ENCODE assay signal across 12 cellular contexts in genomic region chr19:42832023-42832680, GRCh38. TPM values are rescaled to one million over a fixed set of nuclear protein-coding genes. Genes with fewer than 3 reads are reported as not detected.
"Had no signal": no experiment of that assay in that cellular context is flagged by ENCODE, and none has a peak within 500 bp of the region (broad histone marks: within the 10 kb centered on the region; RNA-seq: fewer than 3 reads in every experiment).

No MANE protein-coding gene starts in this region.

RNA-seq across cellular contexts. Expression of gene PSG1, which starts 47.4 kb away (rescaled TPM):
- total RNA-seq: activated CD4-positive, alpha-beta memory T cell treated with anti-CD3 and anti-CD28 coated beads, Interleukin-2, amount 10 ng/mL, durations not matched to agents 7 days and 5 days; activated CD4-positive, alpha-beta T cell treated with anti-CD3 and anti-CD28 coated beads, Interleukin-2, amount 10 ng/mL, durations not matched to agents 7 days and 5 days; activated naive CD8-positive, alpha-beta T cell treated with anti-CD3 and anti-CD28 coated beads, Interleukin-2, amount 10 ng/mL, durations not matched to agents 7 days and 5 days; cardiac septum; kidney; lower leg skin; natural killer cell treated with Interleukin-12 subunit alpha and Interleukin-12 subunit beta and Interleukin-15 and Interleukin-18, amount 100 ng/mL, for 72 hours; omental fat pad; right cardiac atrium; spleen; testis; transverse colon had no signal
- polyA plus RNA-seq: right cardiac atrium, spleen had no signal
